In genomic region chr4:113561758-113562157, GRCh38 we compare ENCODE assay signal across 25 cellular contexts.
DNase-seq lines count a peak whose midpoint lies in the region; TF ChIP-seq lines count a peak whose summit lies in the region.
"Had no signal": no experiment of that assay in that cellular context is flagged by ENCODE, and none has a peak within 500 bp of the region (broad histone marks: within the 10 kb centered on the region; RNA-seq: fewer than 3 reads in every experiment).

No MANE protein-coding gene starts in this region.

- H3K27ac Mint-ChIP-seq in osteocyte (ENCODE audit: unreplicated experiment), result peak overlapping the region; percentile 79
- H3K27ac Mint-ChIP-seq: CD4-positive, alpha-beta T cell had no signal

- WGBS in hepatocyte (ENCODE audit: low lambda C conversion rate, missing lambda C conversion rate), result 78% methylated on average over 2 of the region's 2 CpGs

- H3K4me1 ChIP-seq in BLaER1 (peaks cover 67% of the 10 kb centered on the region), Karpas-422 (ENCODE audit: low read length) (peaks cover 81% of the 10 kb centered on the region), hepatocyte (ENCODE audit: insufficient read depth) (no peaks in the 10 kb centered on the region)
- H3K4me1 ChIP-seq: BE2C had no signal

- H3K4me3 ChIP-seq in BLaER1 (no peak overlapping the region), Karpas-422 (ENCODE audit: low read length) (no peak overlapping the region), hepatocyte (no peak overlapping the region)
- H3K4me3 ChIP-seq: GM12878, GM23248, SJCRH30 had no signal

- H3K4me1 Mint-ChIP-seq in osteocyte (ENCODE audit: unreplicated experiment), result peaks cover 37% of the 10 kb centered on the region

- H3K4me2 ChIP-seq in BLaER1 (no peak overlapping the region), Karpas-422 (ENCODE audit: low read depth, low read length, poor library complexity, severe bottlenecking) (no peak overlapping the region), hepatocyte (no peak overlapping the region)

- no peaks in the 10 kb centered on the region for H3K27me3 Mint-ChIP-seq in osteocyte (ENCODE audit: unreplicated experiment)
- H3K27me3 Mint-ChIP-seq: CD4-positive, alpha-beta T cell had no signal

- TF ChIP-seq CTCF in hepatocyte (IDR thresholded peaks at IDR 0.05; ENCODE audit: poor library complexity) (no peak), osteocyte (IDR thresholded peaks at IDR 0.05) (no peak)

- no peaks in the 10 kb centered on the region for H4K20me1 ChIP-seq in BLaER1
- no peaks in the 10 kb centered on the region for H4K20me1 ChIP-seq in Karpas-422 (ENCODE audit: insufficient read depth, low read depth, low read length)
- no peaks in the 10 kb centered on the region for H4K20me1 ChIP-seq in hepatocyte (ENCODE audit: insufficient read depth, poor library complexity, severe bottlenecking)

- H3K9me2 ChIP-seq in Karpas-422 (replicated peaks; ENCODE audit: insufficient read depth, low read length), result no peaks in the 10 kb centered on the region
- no peaks in the 10 kb centered on the region for H3K9me2 ChIP-seq in hepatocyte (replicated peaks; ENCODE audit: insufficient read depth)

- H3K79me2 ChIP-seq in Karpas-422 (ENCODE audit: low read length), result peaks cover 81% of the 10 kb centered on the region
- peaks cover 14% of the 10 kb centered on the region for H3K79me2 ChIP-seq in hepatocyte

- H3K27ac ChIP-seq in BLaER1 (peak overlapping the region; percentile 70), Karpas-422 (ENCODE audit: low read length) (peak overlapping the region; percentile 96), hepatocyte (peak overlapping the region; percentile 4)
- H3K27ac ChIP-seq: GM23248, HL-60, SJCRH30 had no signal

- peaks cover 4% of the 10 kb centered on the region; the same call in 1 of the 2 replicates for H3K9me3 ChIP-seq in BLaER1
- H3K9me3 ChIP-seq in Karpas-422 (ENCODE audit: low read length), result no peaks in the 10 kb centered on the region
- H3K9me3 ChIP-seq in hepatocyte (ENCODE audit: low read depth), result no peaks in the 10 kb centered on the region
- H3K9me3 ChIP-seq: BE2C, SJCRH30 had no signal

- no peak overlapping the region for H3K4me3 Mint-ChIP-seq in osteocyte (ENCODE audit: unreplicated experiment)
- H3K4me3 Mint-ChIP-seq: CD4-positive, alpha-beta T cell; H9 had no signal

- H3K27me3 ChIP-seq in BLaER1 (no peaks in the 10 kb centered on the region), Karpas-422 (ENCODE audit: low read length) (no peaks in the 10 kb centered on the region), hepatocyte (no peaks in the 10 kb centered on the region)
- H3K27me3 ChIP-seq: BE2C, SJCRH30 had no signal

- peaks cover 10% of the 10 kb centered on the region for H3K36me3 Mint-ChIP-seq in osteocyte (ENCODE audit: unreplicated experiment)

- H3K9me3 Mint-ChIP-seq in osteocyte (ENCODE audit: unreplicated experiment), result no peaks in the 10 kb centered on the region
- H3K9me3 Mint-ChIP-seq: CD4-positive, alpha-beta T cell; H9 had no signal

- H3K36me3 ChIP-seq in BLaER1, result peaks cover 47% of the 10 kb centered on the region
- peaks cover 5% of the 10 kb centered on the region; the same call in 1 of the 2 replicates for H3K36me3 ChIP-seq in Karpas-422 (ENCODE audit: insufficient read depth, low read length)
- no peaks in the 10 kb centered on the region for H3K36me3 ChIP-seq in hepatocyte (replicated peaks; ENCODE audit: insufficient read depth, low read depth)
- H3K36me3 ChIP-seq: BE2C, SJCRH30 had no signal

- DNase-seq in Karpas-422 (no peak), hepatocyte (ENCODE audit: low spot score) (no peak), osteocyte (ENCODE audit: extremely low spot score, unreplicated experiment) (no peak), SKM-1 treated with dmso at 0.1 percent for 144 hours (lab: John Stamatoyannopoulos, UW; ENCODE audit: unreplicated experiment) (no peak), glomerular visceral epithelial cell (ENCODE audit: extremely low spot score) (no peak), NCI-H2227 treated with DMSO at 0.1 percent for 48 hours (lab: John Stamatoyannopoulos, UW) (no peak)
- DNase-seq: BE2C; CD4-positive, alpha-beta T cell; COR-L47; DMS 273 treated with DMSO at 0.1 percent for 48 hours; DMS79 treated with DMSO at 0.1 percent for 48 hours; GM23248; H9; KG1; NCI-H1417; NCI-H1694 treated with DMSO at 0.1 percent for 48 hours; NCI-H2081 treated with DMSO at 0.1 percent for 48 hours; NCI-H510A; NCI-H774; NK-92 treated with Interleukin-12 subunit alpha and Interleukin-12 subunit beta, amount 100 ng/mL, for 24 hours; OCI-M1 had no signal

- H3K9ac ChIP-seq in BLaER1, result no peak overlapping the region
- H3K9ac ChIP-seq in Karpas-422 (ENCODE audit: low read length), result no peak overlapping the region
- H3K9ac ChIP-seq: GM23248 had no signal

- H2AFZ ChIP-seq in Karpas-422 (ENCODE audit: low read length) (no peak overlapping the region), hepatocyte (no peak overlapping the region)
- H2AFZ ChIP-seq: GM23248 had no signal

Comparison
In these comparisons a context has a peak if more than half of its experiments do, and no peak if none do; other contexts are left out.
1. H3K27ac ChIP-seq: peak in every context shown above with its lines; median percentile 96 in Karpas-422; 70 in BLaER1; 4 in hepatocyte.